17 cellular contexts compared by ENCODE assay signal in genomic region chr2:76813084-76813483, GRCh38.
"Had no signal": no experiment of that assay in that cellular context is flagged by ENCODE, and none has a peak within 500 bp of the region (broad histone marks: within the 10 kb centered on the region; RNA-seq: fewer than 3 reads in every experiment).

No MANE protein-coding gene starts in this region.

- H3K9me3 ChIP-seq: stomach, suprapubic skin, testis, thoracic aorta, thyroid gland, tibial artery, tibial nerve, transverse colon, upper lobe of left lung, upper lobe of right lung, uterus, vagina had no signal

- ATAC-seq: stimulated activated effector memory CD8-positive, alpha-beta T cell treated with anti-CD3 and anti-CD28 coated beads, Interleukin-12 subunit alpha, Interleukin-12 subunit beta, amount 100 ng/mL, for 72 hours; stimulated activated memory B cell treated with anti-CD40 and anti-IgM and Interleukin-4, amounts not matched to agents 10 μg/mL and 1 μg/mL and 100 μg/mL, for 72 hours; stimulated activated naive B cell treated with anti-CD40 and anti-IgM and Interleukin-4, amounts not matched to agents 10 μg/mL and 1 μg/mL and 100 μg/mL, for 72 hours; stimulated activated naive CD8-positive, alpha-beta T cell treated with anti-CD3 and anti-CD28 coated beads, Interleukin-15, amount 100 ng/mL, for 72 hours; stimulated activated naive CD8-positive, alpha-beta T cell treated with anti-CD3 and anti-CD28 coated beads, Interleukin-15, Interleukin-2, amounts not matched to agents 100 U/mL and 50 U/mL, for 24 hours; upper lobe of right lung had no signal

- H3K27me3 ChIP-seq: stomach, suprapubic skin, testis, thyroid gland, tibial artery, tibial nerve, transverse colon, upper lobe of left lung, upper lobe of right lung, uterus, vagina had no signal

- H3K4me3 ChIP-seq: stomach, suprapubic skin, testis, thoracic aorta, thyroid gland, tibial artery, tibial nerve, transverse colon, upper lobe of left lung, upper lobe of right lung, uterus, vagina had no signal

- H3K27ac ChIP-seq: stomach, suprapubic skin, testis, thoracic aorta, thyroid gland, tibial artery, tibial nerve, transverse colon, upper lobe of left lung, upper lobe of right lung, uterus, vagina had no signal

- H3K36me3 ChIP-seq: stomach, suprapubic skin, thoracic aorta, thyroid gland, tibial artery, tibial nerve, transverse colon, upper lobe of left lung, upper lobe of right lung, uterus, vagina had no signal
